30 cellular contexts compared by ENCODE assay signal in genomic region chr15:58048261-58048660, GRCh38. TPM values are rescaled to one million over a fixed set of nuclear protein-coding genes. Genes with fewer than 3 reads are reported as not detected.
"Had no signal": no experiment of that assay in that cellular context is flagged by ENCODE, and none has a peak within 500 bp of the region (broad histone marks: within the 10 kb centered on the region; RNA-seq: fewer than 3 reads in every experiment).

No MANE protein-coding gene starts in this region.

- H3K9ac ChIP-seq: parathyroid adenoma had no signal

- DNase-seq: naive thymus-derived CD4-positive, alpha-beta T cell; natural killer cell; occipital lobe; ovary; posterior cingulate gyrus; psoas muscle; right cardiac atrium; right lobe of liver; sigmoid colon; small intestine; stimulated activated CD4-positive, alpha-beta T cell treated with anti-CD3 and anti-CD28 coated beads, Interleukin-15, amount 100 ng/mL, for 24 hours; stimulated activated CD4-positive, alpha-beta T cell treated with anti-CD3 and anti-CD28 coated beads, Interleukin-2, amount 100 ng/mL, for 24 hours; stimulated activated CD4-positive, alpha-beta T cell treated with anti-CD3 and anti-CD28 coated beads, Interleukin-2, amount 100 ng/mL, for 48 hours; stimulated activated CD4-positive, alpha-beta T cell treated with anti-CD3 and anti-CD28 coated beads, Interleukin-4, amount 100 ng/mL, for 24 hours; stimulated activated naive B cell treated with anti-CD40 and anti-IgM and Interleukin-4, amounts not matched to agents 10 μg/mL and 1 μg/mL and 100 μg/mL, for 72 hours; stimulated activated naive CD4-positive, alpha-beta T cell treated with Interleukin-2 at 50 U/mL for 16 hours; substantia nigra; testis; tibial artery; transverse colon; upper lobe of right lung; uterus had no signal

- ATAC-seq: naive thymus-derived CD4-positive, alpha-beta T cell; natural killer cell; psoas muscle; right lobe of liver; stimulated activated effector memory CD8-positive, alpha-beta T cell treated with anti-CD3 and anti-CD28 coated beads, Interleukin-12 subunit alpha, Interleukin-12 subunit beta, amount 100 ng/mL, for 72 hours; stimulated activated naive B cell treated with anti-CD40 and anti-IgM and Interleukin-4, amounts not matched to agents 10 μg/mL and 1 μg/mL and 100 μg/mL, for 72 hours; upper lobe of right lung had no signal

- H3K79me2 ChIP-seq: parathyroid adenoma had no signal

- FAIRE-seq: small intestine had no signal

- H3K9me3 Mint-ChIP-seq: natural killer cell; nephron; stimulated activated effector memory CD8-positive, alpha-beta T cell treated with anti-CD3 and anti-CD28 coated beads, Interleukin-12 subunit alpha, Interleukin-12 subunit beta, amount 100 ng/mL, for 72 hours; stimulated activated naive CD8-positive, alpha-beta T cell treated with anti-CD3 and anti-CD28 coated beads, Interleukin-15, Interleukin-2, amounts not matched to agents 100 ng/mL and 50 ng/mL, for 24 hours had no signal

- H3K4me3 ChIP-seq: ovary, psoas muscle, right lobe of liver, sigmoid colon, suprapubic skin, testis, tibial artery, transverse colon, upper lobe of right lung, uterus had no signal

- H3K4me3 Mint-ChIP-seq: naive thymus-derived CD4-positive, alpha-beta T cell; natural killer cell; nephron; neural crest cell; stimulated activated effector memory CD8-positive, alpha-beta T cell treated with anti-CD3 and anti-CD28 coated beads, Interleukin-12 subunit alpha, Interleukin-12 subunit beta, amount 100 ng/mL, for 72 hours; stimulated activated naive B cell treated with anti-CD40 and anti-IgM and Interleukin-4, amounts not matched to agents 10 μg/mL and 1 μg/mL and 100 μg/mL, for 72 hours; stimulated activated naive CD8-positive, alpha-beta T cell treated with anti-CD3 and anti-CD28 coated beads, Interleukin-15, Interleukin-2, amounts not matched to agents 100 ng/mL and 50 ng/mL, for 24 hours; type B pancreatic cell had no signal

- H3K36me3 Mint-ChIP-seq: naive thymus-derived CD4-positive, alpha-beta T cell; natural killer cell; stimulated activated effector memory CD8-positive, alpha-beta T cell treated with anti-CD3 and anti-CD28 coated beads, Interleukin-12 subunit alpha, Interleukin-12 subunit beta, amount 100 ng/mL, for 72 hours; stimulated activated naive B cell treated with anti-CD40 and anti-IgM and Interleukin-4, amounts not matched to agents 10 μg/mL and 1 μg/mL and 100 μg/mL, for 72 hours; type B pancreatic cell had no signal

- H3K9me3 ChIP-seq: ovary, psoas muscle, right lobe of liver, sigmoid colon, suprapubic skin, testis, tibial artery, transverse colon, upper lobe of right lung, uterus had no signal

- H3K27ac Mint-ChIP-seq: naive thymus-derived CD4-positive, alpha-beta T cell; natural killer cell; nephron; progenitor cell of endocrine pancreas; stimulated activated effector memory CD8-positive, alpha-beta T cell treated with anti-CD3 and anti-CD28 coated beads, Interleukin-12 subunit alpha, Interleukin-12 subunit beta, amount 100 ng/mL, for 72 hours; stimulated activated naive B cell treated with anti-CD40 and anti-IgM and Interleukin-4, amounts not matched to agents 10 μg/mL and 1 μg/mL and 100 μg/mL, for 72 hours; stimulated activated naive CD8-positive, alpha-beta T cell treated with anti-CD3 and anti-CD28 coated beads, Interleukin-15, Interleukin-2, amounts not matched to agents 100 ng/mL and 50 ng/mL, for 24 hours; type B pancreatic cell had no signal

- H2AFZ ChIP-seq: parathyroid adenoma had no signal

- H3K4me1 Mint-ChIP-seq: naive thymus-derived CD4-positive, alpha-beta T cell; natural killer cell; neural crest cell; stimulated activated effector memory CD8-positive, alpha-beta T cell treated with anti-CD3 and anti-CD28 coated beads, Interleukin-12 subunit alpha, Interleukin-12 subunit beta, amount 100 ng/mL, for 72 hours; stimulated activated naive B cell treated with anti-CD40 and anti-IgM and Interleukin-4, amounts not matched to agents 10 μg/mL and 1 μg/mL and 100 μg/mL, for 72 hours had no signal

- H3K27me3 ChIP-seq: ovary, right lobe of liver, sigmoid colon, testis, tibial artery, uterus had no signal

- H3K36me3 ChIP-seq: ovary, right lobe of liver, sigmoid colon, suprapubic skin, tibial artery, transverse colon, upper lobe of right lung, uterus had no signal

- H3K4me1 ChIP-seq: parathyroid adenoma, psoas muscle, right lobe of liver, sigmoid colon, suprapubic skin, testis, tibial artery, transverse colon, upper lobe of right lung had no signal

- H3K27ac ChIP-seq: ovary, parathyroid adenoma, psoas muscle, right lobe of liver, sigmoid colon, suprapubic skin, testis, tibial artery, transverse colon, upper lobe of right lung, uterus had no signal

RNA-seq across cellular contexts. Expression of gene ALDH1A2, which starts 17.2 kb away (rescaled TPM):
- polyA plus RNA-seq: naive thymus-derived CD4-positive, alpha-beta T cell had no signal
